1 cellular context compared by ENCODE assay signal in the genomic region with DNA sequence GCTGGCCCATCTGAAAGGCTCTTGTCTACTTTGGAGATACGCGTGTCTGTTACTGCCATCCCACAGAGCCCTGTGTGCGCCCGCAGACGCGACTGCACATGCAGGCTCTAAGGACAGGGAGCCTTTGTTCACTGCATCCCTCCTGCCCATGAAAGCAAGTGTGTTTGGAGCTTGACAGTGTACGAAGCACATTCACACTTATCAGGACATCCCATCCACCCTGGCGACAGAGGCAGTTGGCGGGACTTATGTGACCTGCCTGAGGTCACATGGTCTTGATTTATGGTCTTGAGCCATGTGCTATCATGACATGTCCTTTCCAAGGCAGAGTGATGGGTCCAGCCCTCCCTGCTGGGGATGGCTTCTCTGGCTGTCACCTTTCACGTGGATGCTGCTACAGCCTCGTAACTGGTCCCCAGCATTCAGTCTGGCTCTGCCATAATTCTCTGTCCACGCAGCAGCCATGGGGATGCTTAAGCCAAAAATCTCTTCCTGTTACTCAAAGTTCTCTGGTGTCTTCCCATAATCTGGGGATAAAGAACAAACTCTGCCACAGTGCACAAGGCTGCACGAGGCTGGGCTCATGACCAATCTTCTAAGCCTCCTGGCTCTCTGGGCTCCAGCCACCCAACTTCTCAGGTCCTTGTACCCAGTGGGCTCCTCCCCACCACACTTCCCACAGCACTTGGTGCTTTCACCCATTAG.
TF ChIP-seq lines count a peak whose summit lies in the region.

No MANE protein-coding gene starts in this region.

TF ChIP-seq in K562, 482 proteins besides CTCF, POLR2A, EP300 and RAD21 (continues in another document):
- TF ChIP-seq, protein P1, sequence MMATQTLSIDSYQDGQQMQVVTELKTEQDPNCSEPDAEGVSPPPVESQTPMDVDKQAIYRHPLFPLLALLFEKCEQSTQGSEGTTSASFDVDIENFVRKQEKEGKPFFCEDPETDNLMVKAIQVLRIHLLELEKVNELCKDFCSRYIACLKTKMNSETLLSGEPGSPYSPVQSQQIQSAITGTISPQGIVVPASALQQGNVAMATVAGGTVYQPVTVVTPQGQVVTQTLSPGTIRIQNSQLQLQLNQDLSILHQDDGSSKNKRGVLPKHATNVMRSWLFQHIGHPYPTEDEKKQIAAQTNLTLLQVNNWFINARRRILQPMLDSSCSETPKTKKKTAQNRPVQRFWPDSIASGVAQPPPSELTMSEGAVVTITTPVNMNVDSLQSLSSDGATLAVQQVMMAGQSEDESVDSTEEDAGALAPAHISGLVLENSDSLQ (IDR thresholded peaks at IDR 0.05), result peak; percentile 97
- TF ChIP-seq, protein P2, sequence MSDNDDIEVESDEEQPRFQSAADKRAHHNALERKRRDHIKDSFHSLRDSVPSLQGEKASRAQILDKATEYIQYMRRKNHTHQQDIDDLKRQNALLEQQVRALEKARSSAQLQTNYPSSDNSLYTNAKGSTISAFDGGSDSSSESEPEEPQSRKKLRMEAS (CRISPR knock-in tag; IDR thresholded peaks at IDR 0.05), result peak; percentile 89; the same call in 1 of the 2 replicates
- TF ChIP-seq, protein P3, sequence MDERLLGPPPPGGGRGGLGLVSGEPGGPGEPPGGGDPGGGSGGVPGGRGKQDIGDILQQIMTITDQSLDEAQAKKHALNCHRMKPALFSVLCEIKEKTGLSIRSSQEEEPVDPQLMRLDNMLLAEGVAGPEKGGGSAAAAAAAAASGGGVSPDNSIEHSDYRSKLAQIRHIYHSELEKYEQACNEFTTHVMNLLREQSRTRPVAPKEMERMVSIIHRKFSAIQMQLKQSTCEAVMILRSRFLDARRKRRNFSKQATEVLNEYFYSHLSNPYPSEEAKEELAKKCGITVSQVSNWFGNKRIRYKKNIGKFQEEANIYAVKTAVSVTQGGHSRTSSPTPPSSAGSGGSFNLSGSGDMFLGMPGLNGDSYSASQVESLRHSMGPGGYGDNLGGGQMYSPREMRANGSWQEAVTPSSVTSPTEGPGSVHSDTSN (CRISPR knock-in tag; IDR thresholded peaks at IDR 0.05; ENCODE audit: low read depth), result peak; percentile 77
- TF ChIP-seq, protein P3 (tag; conservative IDR thresholded peaks at IDR 0.05; ENCODE audit: low read depth), result peak; percentile 95
- no peak for TF ChIP-seq TARDBP (IDR thresholded peaks at IDR 0.05)
- TF ChIP-seq MECOM (CRISPR knock-in tag; IDR thresholded peaks at IDR 0.05), result peak; percentile 69; the same call in 1 of the 2 replicates
- TF ChIP-seq ZNF583 (CRISPR knock-in tag; IDR thresholded peaks at IDR 0.05), result 0 out of 2 replicates have a peak, but pooled peaks have one; percentile 54
- TF ChIP-seq NR4A1 (CRISPR knock-in tag; IDR thresholded peaks at IDR 0.05), result no peak
- no peak for TF ChIP-seq NR4A1 (tag; IDR thresholded peaks at IDR 0.05)
- 0 out of 2 replicates have a peak, but pooled peaks have one; percentile 40 for TF ChIP-seq E2F3 (CRISPR knock-in tag; IDR thresholded peaks at IDR 0.05)
- TF ChIP-seq NR2C1 (IDR thresholded peaks at IDR 0.05), result peak; percentile 26; the same call in 1 of the 2 replicates
- peak; percentile 64 for TF ChIP-seq NR2C1 (tag; IDR thresholded peaks at IDR 0.05)
- no peak for TF ChIP-seq ZNF780A (CRISPR knock-in tag; IDR thresholded peaks at IDR 0.05)
- 0 out of 2 replicates have a peak, but pooled peaks have one; percentile 19 for TF ChIP-seq FOSL1 (tag; conservative IDR thresholded peaks at IDR 0.05)
- no peak for TF ChIP-seq ZNF561 (CRISPR knock-in tag; conservative IDR thresholded peaks at IDR 0.05)
- TF ChIP-seq, protein P4, sequence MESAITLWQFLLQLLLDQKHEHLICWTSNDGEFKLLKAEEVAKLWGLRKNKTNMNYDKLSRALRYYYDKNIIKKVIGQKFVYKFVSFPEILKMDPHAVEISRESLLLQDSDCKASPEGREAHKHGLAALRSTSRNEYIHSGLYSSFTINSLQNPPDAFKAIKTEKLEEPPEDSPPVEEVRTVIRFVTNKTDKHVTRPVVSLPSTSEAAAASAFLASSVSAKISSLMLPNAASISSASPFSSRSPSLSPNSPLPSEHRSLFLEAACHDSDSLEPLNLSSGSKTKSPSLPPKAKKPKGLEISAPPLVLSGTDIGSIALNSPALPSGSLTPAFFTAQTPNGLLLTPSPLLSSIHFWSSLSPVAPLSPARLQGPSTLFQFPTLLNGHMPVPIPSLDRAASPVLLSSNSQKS (CRISPR knock-in tag; IDR thresholded peaks at IDR 0.05), result no peak
- TF ChIP-seq SOX6 (IDR thresholded peaks at IDR 0.05), result no peak; the same call in 1 of the 2 replicates
- TF ChIP-seq BHLHE40 (IDR thresholded peaks at IDR 0.05; ENCODE audit: low read length), result peak; percentile 62
- TF ChIP-seq SMAD4 (CRISPR knock-in tag; conservative IDR thresholded peaks at IDR 0.05), result peak; percentile 59
- TF ChIP-seq CEBPG (CRISPR knock-in tag; IDR thresholded peaks at IDR 0.05), result no peak
- TF ChIP-seq CEBPG (tag; conservative IDR thresholded peaks at IDR 0.05 in 1 of 2, IDR thresholded peaks at IDR 0.05 in 1 of 2), result no peak
- TF ChIP-seq FOXK2 (conservative IDR thresholded peaks at IDR 0.05 in 1 of 2, IDR thresholded peaks at IDR 0.05 in 1 of 2; ENCODE audit: low read depth in 2 of 2), result no peak
- TF ChIP-seq ESRRA (IDR thresholded peaks at IDR 0.05; ENCODE audit: borderline replicate concordance, low read depth), result peak; percentile 45; the same call in 1 of the 2 replicates
- TF ChIP-seq ZFP36 (IDR thresholded peaks at IDR 0.05; ENCODE audit: low read depth, low read length, partially characterized antibody), result no peak
- 0 out of 2 replicates have a peak, but pooled peaks have one; percentile 28 for TF ChIP-seq ZBTB1 (CRISPR knock-in tag; IDR thresholded peaks at IDR 0.05; ENCODE audit: borderline replicate concordance, low read depth)
- TF ChIP-seq, protein P5, sequence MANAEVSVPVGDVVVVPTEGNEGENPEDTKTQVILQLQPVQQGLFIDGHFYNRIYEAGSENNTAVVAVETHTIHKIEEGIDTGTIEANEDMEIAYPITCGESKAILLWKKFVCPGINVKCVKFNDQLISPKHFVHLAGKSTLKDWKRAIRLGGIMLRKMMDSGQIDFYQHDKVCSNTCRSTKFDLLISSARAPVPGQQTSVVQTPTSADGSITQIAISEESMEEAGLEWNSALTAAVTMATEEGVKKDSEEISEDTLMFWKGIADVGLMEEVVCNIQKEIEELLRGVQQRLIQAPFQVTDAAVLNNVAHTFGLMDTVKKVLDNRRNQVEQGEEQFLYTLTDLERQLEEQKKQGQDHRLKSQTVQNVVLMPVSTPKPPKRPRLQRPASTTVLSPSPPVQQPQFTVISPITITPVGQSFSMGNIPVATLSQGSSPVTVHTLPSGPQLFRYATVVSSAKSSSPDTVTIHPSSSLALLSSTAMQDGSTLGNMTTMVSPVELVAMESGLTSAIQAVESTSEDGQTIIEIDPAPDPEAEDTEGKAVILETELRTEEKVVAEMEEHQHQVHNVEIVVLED (CRISPR knock-in tag; IDR thresholded peaks at IDR 0.05), result 0 out of 2 replicates have a peak, but pooled peaks have one; percentile 17
- TF ChIP-seq RFX5 (IDR thresholded peaks at IDR 0.05; ENCODE audit: low read depth, low read length), result no peak
- TF ChIP-seq, protein P6, sequence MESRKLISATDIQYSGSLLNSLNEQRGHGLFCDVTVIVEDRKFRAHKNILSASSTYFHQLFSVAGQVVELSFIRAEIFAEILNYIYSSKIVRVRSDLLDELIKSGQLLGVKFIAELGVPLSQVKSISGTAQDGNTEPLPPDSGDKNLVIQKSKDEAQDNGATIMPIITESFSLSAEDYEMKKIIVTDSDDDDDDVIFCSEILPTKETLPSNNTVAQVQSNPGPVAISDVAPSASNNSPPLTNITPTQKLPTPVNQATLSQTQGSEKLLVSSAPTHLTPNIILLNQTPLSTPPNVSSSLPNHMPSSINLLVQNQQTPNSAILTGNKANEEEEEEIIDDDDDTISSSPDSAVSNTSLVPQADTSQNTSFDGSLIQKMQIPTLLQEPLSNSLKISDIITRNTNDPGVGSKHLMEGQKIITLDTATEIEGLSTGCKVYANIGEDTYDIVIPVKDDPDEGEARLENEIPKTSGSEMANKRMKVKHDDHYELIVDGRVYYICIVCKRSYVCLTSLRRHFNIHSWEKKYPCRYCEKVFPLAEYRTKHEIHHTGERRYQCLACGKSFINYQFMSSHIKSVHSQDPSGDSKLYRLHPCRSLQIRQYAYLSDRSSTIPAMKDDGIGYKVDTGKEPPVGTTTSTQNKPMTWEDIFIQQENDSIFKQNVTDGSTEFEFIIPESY (CRISPR knock-in tag; IDR thresholded peaks at IDR 0.05), result no peak
- no peak for TF ChIP-seq NFRKB (IDR thresholded peaks at IDR 0.05; ENCODE audit: low read depth)
- TF ChIP-seq ZNF696 (CRISPR knock-in tag; conservative IDR thresholded peaks at IDR 0.05), result no peak
- peak; percentile 94 for TF ChIP-seq MYC (IDR thresholded peaks at IDR 0.05; ENCODE audit: low read depth, low read length)
- no peak for TF ChIP-seq MYC (CRISPR knock-in tag; IDR thresholded peaks at IDR 0.05; ENCODE audit: borderline replicate concordance, low read depth)
- no peak for TF ChIP-seq ZNF140 (CRISPR knock-in tag; IDR thresholded peaks at IDR 0.05)
- TF ChIP-seq, protein P7, sequence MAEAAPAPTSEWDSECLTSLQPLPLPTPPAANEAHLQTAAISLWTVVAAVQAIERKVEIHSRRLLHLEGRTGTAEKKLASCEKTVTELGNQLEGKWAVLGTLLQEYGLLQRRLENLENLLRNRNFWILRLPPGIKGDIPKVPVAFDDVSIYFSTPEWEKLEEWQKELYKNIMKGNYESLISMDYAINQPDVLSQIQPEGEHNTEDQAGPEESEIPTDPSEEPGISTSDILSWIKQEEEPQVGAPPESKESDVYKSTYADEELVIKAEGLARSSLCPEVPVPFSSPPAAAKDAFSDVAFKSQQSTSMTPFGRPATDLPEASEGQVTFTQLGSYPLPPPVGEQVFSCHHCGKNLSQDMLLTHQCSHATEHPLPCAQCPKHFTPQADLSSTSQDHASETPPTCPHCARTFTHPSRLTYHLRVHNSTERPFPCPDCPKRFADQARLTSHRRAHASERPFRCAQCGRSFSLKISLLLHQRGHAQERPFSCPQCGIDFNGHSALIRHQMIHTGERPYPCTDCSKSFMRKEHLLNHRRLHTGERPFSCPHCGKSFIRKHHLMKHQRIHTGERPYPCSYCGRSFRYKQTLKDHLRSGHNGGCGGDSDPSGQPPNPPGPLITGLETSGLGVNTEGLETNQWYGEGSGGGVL (CRISPR knock-in tag; IDR thresholded peaks at IDR 0.05), result no peak
- no peak for TF ChIP-seq CREB1 (IDR thresholded peaks at IDR 0.05)
- TF ChIP-seq CREB1 (CRISPR knock-in tag; IDR thresholded peaks at IDR 0.05), result peak; percentile 51; the same call in 1 of the 2 replicates
- TF ChIP-seq, protein P8, sequence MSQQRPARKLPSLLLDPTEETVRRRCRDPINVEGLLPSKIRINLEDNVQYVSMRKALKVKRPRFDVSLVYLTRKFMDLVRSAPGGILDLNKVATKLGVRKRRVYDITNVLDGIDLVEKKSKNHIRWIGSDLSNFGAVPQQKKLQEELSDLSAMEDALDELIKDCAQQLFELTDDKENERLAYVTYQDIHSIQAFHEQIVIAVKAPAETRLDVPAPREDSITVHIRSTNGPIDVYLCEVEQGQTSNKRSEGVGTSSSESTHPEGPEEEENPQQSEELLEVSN (IDR thresholded peaks at IDR 0.05; ENCODE audit: borderline replicate concordance in 1 of 2, extremely low read depth in 1 of 2, insufficient read depth in 1 of 2, insufficient read length in 1 of 2, low read depth in 1 of 2, low read length in 1 of 2, poor library complexity in 1 of 2, severe bottlenecking in 1 of 2), result peak; percentile 95 to 97
- no peak for TF ChIP-seq TFAM (CRISPR knock-in tag; conservative IDR thresholded peaks at IDR 0.05)
- no peak for TF ChIP-seq FOXA1 (IDR thresholded peaks at IDR 0.05; ENCODE audit: borderline replicate concordance)
- peak; percentile 54 for TF ChIP-seq CXXC5 (CRISPR knock-in tag; IDR thresholded peaks at IDR 0.05)
- TF ChIP-seq ZNF76 (CRISPR knock-in tag; IDR thresholded peaks at IDR 0.05; ENCODE audit: borderline replicate concordance), result 0 out of 2 replicates have a peak, but pooled peaks have one; percentile 37
- TF ChIP-seq HDAC6 (IDR thresholded peaks at IDR 0.05; ENCODE audit: low read depth, low read length), result no peak
- TF ChIP-seq, protein P9, sequence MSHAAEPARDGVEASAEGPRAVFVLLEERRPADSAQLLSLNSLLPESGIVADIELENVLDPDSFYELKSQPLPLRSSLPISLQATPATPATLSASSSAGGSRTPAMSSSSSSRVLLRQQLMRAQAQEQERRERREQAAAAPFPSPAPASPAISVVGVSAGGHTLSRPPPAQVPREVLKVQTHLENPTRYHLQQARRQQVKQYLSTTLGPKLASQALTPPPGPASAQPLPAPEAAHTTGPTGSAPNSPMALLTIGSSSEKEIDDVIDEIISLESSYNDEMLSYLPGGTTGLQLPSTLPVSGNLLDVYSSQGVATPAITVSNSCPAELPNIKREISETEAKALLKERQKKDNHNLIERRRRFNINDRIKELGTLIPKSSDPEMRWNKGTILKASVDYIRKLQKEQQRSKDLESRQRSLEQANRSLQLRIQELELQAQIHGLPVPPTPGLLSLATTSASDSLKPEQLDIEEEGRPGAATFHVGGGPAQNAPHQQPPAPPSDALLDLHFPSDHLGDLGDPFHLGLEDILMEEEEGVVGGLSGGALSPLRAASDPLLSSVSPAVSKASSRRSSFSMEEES (CRISPR knock-in tag; IDR thresholded peaks at IDR 0.05), result peak; percentile 66
- no peak for TF ChIP-seq MXI1 (IDR thresholded peaks at IDR 0.05; ENCODE audit: low read depth, low read length)
- TF ChIP-seq, protein P10, sequence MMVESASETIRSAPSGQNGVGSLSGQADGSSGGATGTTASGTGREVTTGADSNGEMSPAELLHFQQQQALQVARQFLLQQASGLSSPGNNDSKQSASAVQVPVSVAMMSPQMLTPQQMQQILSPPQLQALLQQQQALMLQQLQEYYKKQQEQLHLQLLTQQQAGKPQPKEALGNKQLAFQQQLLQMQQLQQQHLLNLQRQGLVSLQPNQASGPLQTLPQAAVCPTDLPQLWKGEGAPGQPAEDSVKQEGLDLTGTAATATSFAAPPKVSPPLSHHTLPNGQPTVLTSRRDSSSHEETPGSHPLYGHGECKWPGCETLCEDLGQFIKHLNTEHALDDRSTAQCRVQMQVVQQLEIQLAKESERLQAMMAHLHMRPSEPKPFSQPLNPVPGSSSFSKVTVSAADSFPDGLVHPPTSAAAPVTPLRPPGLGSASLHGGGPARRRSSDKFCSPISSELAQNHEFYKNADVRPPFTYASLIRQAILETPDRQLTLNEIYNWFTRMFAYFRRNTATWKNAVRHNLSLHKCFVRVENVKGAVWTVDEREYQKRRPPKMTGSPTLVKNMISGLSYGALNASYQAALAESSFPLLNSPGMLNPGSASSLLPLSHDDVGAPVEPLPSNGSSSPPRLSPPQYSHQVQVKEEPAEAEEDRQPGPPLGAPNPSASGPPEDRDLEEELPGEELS (CRISPR knock-in tag; IDR thresholded peaks at IDR 0.05; ENCODE audit: borderline replicate concordance), result no peak
- peak; percentile 47; the same call in 1 of the 2 replicates for TF ChIP-seq HDAC2 (IDR thresholded peaks at IDR 0.05)
- no peak for TF ChIP-seq TBL1XR1 (IDR thresholded peaks at IDR 0.05; ENCODE audit: low read length in 2 of 2)
- TF ChIP-seq MEIS2 (IDR thresholded peaks at IDR 0.05; ENCODE audit: partially characterized antibody), result peak; percentile 100
- TF ChIP-seq CREM (IDR thresholded peaks at IDR 0.05; ENCODE audit: low read depth), result no peak
- TF ChIP-seq CBFA2T3 (IDR thresholded peaks at IDR 0.05), result peak; percentile 59
- TF ChIP-seq TCF7L2 (IDR thresholded peaks at IDR 0.05; ENCODE audit: low read depth, low read length), result no peak
